Comparison of ENCODE assay signal across 8 cellular contexts in genomic region chr1:1472046-1472876, GRCh38. TPM values are rescaled to one million over a fixed set of nuclear protein-coding genes. Genes with fewer than 3 reads are reported as not detected.
DNase-seq lines count a peak whose midpoint lies in the region; ATAC-seq and TF ChIP-seq lines count a peak whose summit lies in the region.
"Not testable (repeated sequence)": the region's sequence is repeated elsewhere in the genome, so short reads cannot be mapped to it uniquely, and the experiment has no call there.

No MANE protein-coding gene starts in this region.

- TF ChIP-seq CTCF in CD8-positive, alpha-beta T cell (IDR thresholded peaks at IDR 0.05); ascending aorta (IDR thresholded peaks at IDR 0.05): not testable (repeated sequence)

- not testable (repeated sequence) for H3K27me3 Mint-ChIP-seq in CD8-positive, alpha-beta T cell (ENCODE audit: low read depth); T-helper 17 cell

- intact Hi-C loops in CD8-positive, alpha-beta T cell (cut with DNase I, micrococcal nuclease); ascending aorta (cut with DNase I): not testable (repeated sequence)

- peaks cover 24% of the 10 kb centered on the region for H3K4me1 Mint-ChIP-seq in CD8-positive, alpha-beta T cell (ENCODE audit: low read depth)
- peaks cover 13% of the 10 kb centered on the region for H3K4me1 Mint-ChIP-seq in T-helper 17 cell

- H3K4me3 ChIP-seq in CD8-positive, alpha-beta T cell (ENCODE audit: low read depth, low read length), result peak overlapping the region; percentile 43
- H3K4me3 ChIP-seq in ascending aorta (peak overlapping the region; percentile 73 to 81), mononuclear cell (ENCODE audit: low read length) (peak overlapping the region; percentile 76)

- H3K27ac ChIP-seq in CD8-positive, alpha-beta T cell (ENCODE audit: low read depth, low read length), result peak overlapping the region; percentile 89
- H3K27ac ChIP-seq in ascending aorta, result not testable (repeated sequence)

- peak overlapping the region; percentile 69 for H3K27ac Mint-ChIP-seq in CD8-positive, alpha-beta T cell
- peak overlapping the region; percentile 41 for H3K27ac Mint-ChIP-seq in T-helper 17 cell

- peak in 1 of 7 experiments; percentile 15 for DNase-seq in CD8-positive, alpha-beta T cell
- DNase-seq in HT-29 (ENCODE audit: low spot score) (peak; percentile 29), fibroblast of peridontal ligament (ENCODE audit: extremely low read depth) (peak; percentile 4)
- DNase-seq in T-helper 17 cell; ascending aorta (ENCODE audit: low spot score in 2 of 2): not testable (repeated sequence)
- peak; percentile 19 for DNase-seq in stimulated activated CD4-positive, alpha-beta T cell treated with anti-CD3 and anti-CD28 coated beads, Interleukin-4, amount 100 ng/mL, for 1 hour

- not testable (repeated sequence) for H3K27me3 ChIP-seq in CD8-positive, alpha-beta T cell (ENCODE audit: insufficient read depth, low read length); ascending aorta; mononuclear cell (ENCODE audit: insufficient read depth, low read length)

- not testable (repeated sequence) for H3K36me3 ChIP-seq in CD8-positive, alpha-beta T cell (ENCODE audit: insufficient read depth, low read length); ascending aorta

- H3K36me3 Mint-ChIP-seq in CD8-positive, alpha-beta T cell; T-helper 17 cell (ENCODE audit: low read depth): not testable (repeated sequence)

- H3K4me3 Mint-ChIP-seq in CD8-positive, alpha-beta T cell, result peak overlapping the region; percentile 77
- peak overlapping the region; percentile 75 for H3K4me3 Mint-ChIP-seq in T-helper 17 cell

- H3K4me1 ChIP-seq in CD8-positive, alpha-beta T cell (ENCODE audit: insufficient read depth, low read length), result peaks cover 24% of the 10 kb centered on the region
- H3K4me1 ChIP-seq in ascending aorta (peaks cover 0 to 22% of the 10 kb centered on the region in 2 donors), mononuclear cell (ENCODE audit: insufficient read depth, low read length) (peaks cover 22% of the 10 kb centered on the region)

- peak; percentile 30 for ATAC-seq in CD8-positive, alpha-beta T cell
- ATAC-seq in GM21723 (IDR thresholded peaks at IDR 0.05; ENCODE audit: unreplicated experiment) (peak; percentile 28), T-helper 17 cell (peak; percentile 45)

- POLR2A ChIA-PET in CD8-positive, alpha-beta T cell (lab: Charles Lee), result interaction anchor here (0.5 kb wide), 1 partner anchor 135 kb away, joined by 3 read pairs; no protein-coding TSS in a partner anchor

- not testable (repeated sequence) for H3K9me3 Mint-ChIP-seq in CD8-positive, alpha-beta T cell

- CTCF ChIA-PET in CD8-positive, alpha-beta T cell (lab: Charles Lee), result not testable (repeated sequence)

- H3K9me3 ChIP-seq in CD8-positive, alpha-beta T cell (ENCODE audit: low read length); T-helper 17 cell (ENCODE audit: control insufficient read depth, low read length, poor library complexity, severe bottlenecking); ascending aorta; mononuclear cell (ENCODE audit: low read depth, low read length): not testable (repeated sequence)

RNA-seq across cellular contexts. Expression of gene ATAD3B, which starts 0.7 kb away (rescaled TPM):
- 10 to 100 TPM; 55.4 to 69.6 TPM for total RNA-seq in CD8-positive, alpha-beta T cell
- 102 and 111 TPM in 2 replicates for total RNA-seq in HT-29 (2014; rRNA removed; shearing (Covaris generic))
- total RNA-seq in T-helper 17 cell, result 10 to 100 TPM; 41.7 to 45.1 TPM
- total RNA-seq in ascending aorta, result 14.2 TPM
- total RNA-seq in mononuclear cell, result 11.5 TPM

RNA-seq across cellular contexts. Expression of gene ATAD3C, which starts 22.8 kb away (rescaled TPM):
- under 1 TPM; 0.79 to 0.89 TPM for total RNA-seq in CD8-positive, alpha-beta T cell
- 2.3 and 3.1 TPM in 2 replicates for total RNA-seq in HT-29 (2014; rRNA removed; shearing (Covaris generic))
- total RNA-seq in T-helper 17 cell (1 to 10 TPM in 1 of 2 donors, under 1 TPM in 1; 0.13 to 2.9 TPM), ascending aorta (not detected), mononuclear cell (0.63 TPM)

RNA-seq across cellular contexts. Expression of gene VWA1, which starts 36.8 kb away (rescaled TPM):
- not detected for total RNA-seq in CD8-positive, alpha-beta T cell
- total RNA-seq in HT-29 (2014; rRNA removed; shearing (Covaris generic)), result 220 and 232 TPM in 2 replicates
- not detected for total RNA-seq in T-helper 17 cell
- 79.0 TPM for total RNA-seq in ascending aorta
- total RNA-seq in mononuclear cell, result 0.10 TPM

RNA-seq across cellular contexts. Expression of gene ATAD3A, which starts 39.7 kb away (rescaled TPM):
- total RNA-seq in CD8-positive, alpha-beta T cell, result 10 to 100 TPM; 27.0 to 29.6 TPM
- 155 and 162 TPM in 2 replicates for total RNA-seq in HT-29 (2014; rRNA removed; shearing (Covaris generic))
- total RNA-seq in T-helper 17 cell (10 to 100 TPM; 20.3 to 23.3 TPM), ascending aorta (46.3 TPM), mononuclear cell (4.9 TPM)

RNA-seq across cellular contexts. Expression of gene ANKRD65, which starts 51.2 kb away (rescaled TPM):
- not detected for total RNA-seq in CD8-positive, alpha-beta T cell
- total RNA-seq in HT-29 (2014; rRNA removed; shearing (Covaris generic)), result 0.44 and 1.4 TPM in 2 replicates
- not detected for total RNA-seq in T-helper 17 cell
- 12.5 TPM for total RNA-seq in ascending aorta
- not detected for total RNA-seq in mononuclear cell

Comparison
In these comparisons a context has a peak if more than half of its experiments do, and no peak if none do; other contexts are left out.
1. RNA of gene VWA1, which starts 36.8 kb away (total RNA-seq): 220 to 232 TPM in HT-29 and 79.0 TPM in ascending aorta (single experiment); 0.10 TPM in mononuclear cell (single experiment), not detected in CD8-positive, alpha-beta T cell and not detected in T-helper 17 cell; every median in the first group is over 10 times any median in the second.
2. Peak in every context shown above with its lines, with median percentiles within 50 percentile points of each other: ATAC-seq and H3K4me3 ChIP-seq.